ENCODE assay signal across 4 cellular contexts in the genomic region with DNA sequence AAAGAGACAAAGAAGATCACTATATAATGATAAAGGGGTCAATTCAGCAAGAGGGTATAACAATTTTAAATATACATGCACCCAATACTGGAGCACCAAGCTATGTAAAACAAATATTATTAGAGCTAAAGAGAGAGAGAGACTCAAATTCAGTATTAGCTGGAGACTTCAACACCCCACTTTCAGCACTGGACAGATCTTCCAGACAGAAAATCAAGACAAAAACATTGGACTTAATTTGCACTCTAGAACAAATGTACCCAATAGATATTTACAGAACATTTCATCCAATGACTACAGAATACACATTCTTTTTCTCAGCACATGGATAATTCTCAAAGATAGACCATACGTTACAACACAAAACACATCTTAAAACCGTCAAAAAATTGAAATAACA.
TF ChIP-seq lines count a peak whose summit lies in the region.

No MANE protein-coding gene starts in this region.

TF ChIP-seq in A549, 52 proteins besides CTCF, POLR2A, EP300 and RAD21 (continued from another document):
- TF ChIP-seq, protein P1, sequence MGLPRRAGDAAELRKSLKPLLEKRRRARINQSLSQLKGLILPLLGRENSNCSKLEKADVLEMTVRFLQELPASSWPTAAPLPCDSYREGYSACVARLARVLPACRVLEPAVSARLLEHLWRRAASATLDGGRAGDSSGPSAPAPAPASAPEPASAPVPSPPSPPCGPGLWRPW (IDR thresholded peaks at IDR 0.05) = no peak
- TF ChIP-seq FOXS1 (CRISPR knock-in tag; IDR thresholded peaks at IDR 0.05) (no peak), REST (IDR thresholded peaks at IDR 0.05) (peak; percentile 74)

TF ChIP-seq in GM23338, 12 proteins besides CTCF, POLR2A, EP300 and RAD21 (continues in another document):
- TF ChIP-seq ETS1 (IDR thresholded peaks at IDR 0.05) (no peak), REST (IDR thresholded peaks at IDR 0.05; ENCODE audit: unreplicated experiment) (peak; percentile 24), POLR2AphosphoS5 (IDR thresholded peaks at IDR 0.05; ENCODE audit: low read depth) (no peak), NANOG (IDR thresholded peaks at IDR 0.05; ENCODE audit: borderline replicate concordance) (no peak), JUNB (IDR thresholded peaks at IDR 0.05; ENCODE audit: unreplicated experiment) (no peak), STAT1 (IDR thresholded peaks at IDR 0.05; ENCODE audit: unreplicated experiment) (no peak)

TF ChIP-seq in HEK293, 187 proteins besides CTCF, POLR2A, EP300 and RAD21:
- TF ChIP-seq REST (tag by site-specific recombination; IDR thresholded peaks at IDR 0.05) (peak; percentile 79), ZNF548 (tag by site-specific recombination; IDR thresholded peaks at IDR 0.05) (no peak)
TF ChIP-seq in HEK293: peak in this region for 1.

TF ChIP-seq in GM12878, 131 proteins besides CTCF, POLR2A, EP300 and RAD21:
- TF ChIP-seq REST (IDR thresholded peaks at IDR 0.05; ENCODE audit: low read depth, low read length) (peak; percentile 26; the same call in 1 of the 2 replicates), ZSCAN29 (IDR thresholded peaks at IDR 0.05) (no peak)
